ENCODE assay signal across 14 cellular contexts in genomic region chr2:181578829-181579228, GRCh38.
"Had no signal": no experiment of that assay in that cellular context is flagged by ENCODE, and none has a peak within 500 bp of the region (broad histone marks: within the 10 kb centered on the region; RNA-seq: fewer than 3 reads in every experiment).

No MANE protein-coding gene starts in this region.

- ATAC-seq: activated CD4-positive, alpha-beta T cell treated with anti-CD3 and anti-CD28 coated beads for 36 hours; gastroesophageal sphincter; heart left ventricle; left lung; stimulated activated naive B cell treated with anti-CD40 and anti-IgM and Interleukin-4, amounts not matched to agents 10 μg/mL and 1 μg/mL and 100 μg/mL, for 72 hours; WTC11 had no signal

- H3K4me1 ChIP-seq: heart left ventricle, left lung, spleen had no signal

- H3K27ac ChIP-seq: esophagus muscularis mucosa, gastroesophageal sphincter, heart left ventricle, left lung, parathyroid adenoma, spleen had no signal

- H3K9ac ChIP-seq: parathyroid adenoma had no signal

- DNase-seq: activated CD4-positive, alpha-beta memory T cell treated with anti-CD3 and anti-CD28 coated beads for 36 hours; activated CD4-positive, alpha-beta T cell treated with anti-CD3 and anti-CD28 coated beads for 36 hours; activated T-cell treated with anti-CD3 and anti-CD28 coated beads for 4 hours; effector memory CD4-positive, alpha-beta T cell; heart left ventricle; left lung; spleen; stimulated activated naive B cell treated with anti-CD40 and anti-IgM and Interleukin-4, amounts not matched to agents 10 μg/mL and 1 μg/mL and 100 μg/mL, for 72 hours had no signal

- FAIRE-seq: endothelial cell of umbilical vein, TTC549 had no signal

- H3K79me2 ChIP-seq: parathyroid adenoma had no signal

- H3K4me3 ChIP-seq: esophagus muscularis mucosa, gastroesophageal sphincter, heart left ventricle, left lung, spleen had no signal

- H3K27me3 ChIP-seq: esophagus muscularis mucosa, gastroesophageal sphincter had no signal

- H2AFZ ChIP-seq: parathyroid adenoma had no signal

- H3K9me3 ChIP-seq: esophagus muscularis mucosa, gastroesophageal sphincter, heart left ventricle, left lung, spleen had no signal

- H3K36me3 ChIP-seq: esophagus muscularis mucosa, gastroesophageal sphincter, heart left ventricle, left lung, spleen had no signal
